In the genomic region with DNA sequence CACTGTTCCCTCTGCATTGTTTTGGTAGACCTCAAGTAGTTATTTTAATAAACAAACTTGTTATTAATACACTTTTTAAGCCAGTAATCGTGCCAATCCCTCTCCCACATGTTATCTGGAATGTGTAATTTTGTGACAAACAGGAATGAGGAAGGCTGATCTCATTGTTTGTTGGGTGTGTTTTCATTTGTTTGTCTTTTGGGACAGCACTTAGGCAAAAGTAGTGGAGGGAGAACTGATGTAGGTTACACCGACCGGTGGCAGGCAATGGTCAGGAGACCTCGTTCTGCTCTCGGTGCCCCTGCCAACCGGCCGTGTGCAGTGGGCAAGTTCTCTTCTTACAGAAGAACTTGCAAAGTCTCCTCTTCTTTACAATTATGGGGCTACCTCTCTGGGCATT, we compare ENCODE assay signal across 22 cellular contexts.
"Had no signal": no experiment of that assay in that cellular context is flagged by ENCODE, and none has a peak within 500 bp of the region (broad histone marks: within the 10 kb centered on the region; RNA-seq: fewer than 3 reads in every experiment).

No MANE protein-coding gene starts in this region.

- H3K4me1 Mint-ChIP-seq: memory B cell had no signal

- H3K4me2 ChIP-seq: hepatocyte had no signal

- H3K27me3 ChIP-seq: dorsolateral prefrontal cortex, esophagus muscularis mucosa, foreskin keratinocyte, gastroesophageal sphincter, heart left ventricle, hepatocyte, left lung had no signal

- H3K4me1 ChIP-seq: esophagus muscularis mucosa, foreskin keratinocyte, gastroesophageal sphincter, heart left ventricle, left lung, lower lobe of right lung had no signal

- H3K36me3 ChIP-seq: esophagus muscularis mucosa, gastroesophageal sphincter, heart left ventricle, left lung, lower lobe of right lung had no signal

- H3K27ac Mint-ChIP-seq: immature natural killer cell, memory B cell had no signal

- H3K79me2 ChIP-seq: hepatocyte had no signal

- H3K36me3 Mint-ChIP-seq: immature natural killer cell had no signal

- H3K27ac ChIP-seq: coronary artery, dorsolateral prefrontal cortex, esophagus muscularis mucosa, foreskin keratinocyte, gastroesophageal sphincter, heart left ventricle, hepatocyte, left lung, lower lobe of right lung had no signal

- DNase-seq: dermis blood vessel endothelial cell; dorsolateral prefrontal cortex; effector CD4-positive, alpha-beta T cell; effector memory CD4-positive, alpha-beta T cell; foreskin keratinocyte; heart left ventricle; hypothalamus; immature natural killer cell; islet precursor cell; kidney; kidney glomerular epithelial cell; left cardiac atrium; left lung; left ventricle myocardium superior; lower lobe of right lung; mesendoderm; midbrain had no signal

- H3K4me3 ChIP-seq: coronary artery, dorsolateral prefrontal cortex, esophagus muscularis mucosa, gastroesophageal sphincter, heart left ventricle, hepatocyte, left lung, lower lobe of right lung had no signal

- H3K9me3 ChIP-seq: esophagus muscularis mucosa, gastroesophageal sphincter, left lung, lower lobe of right lung had no signal

- H3K4me3 Mint-ChIP-seq: memory B cell had no signal

- ATAC-seq: foreskin keratinocyte, gastroesophageal sphincter, left cardiac atrium, left lung, left ventricle myocardium superior, lower lobe of right lung had no signal

- H2AFZ ChIP-seq: hepatocyte had no signal
